1 cellular context compared by ENCODE assay signal in genomic region chr20:38268115-38268514, GRCh38.
TF ChIP-seq lines count a peak whose summit lies in the region.

No MANE protein-coding gene starts in this region.

TF ChIP-seq in IMR-90, 13 proteins besides CTCF, POLR2A, EP300 and RAD21 (continued from another document):
- TF ChIP-seq MAFK (IDR thresholded peaks at IDR 0.05; ENCODE audit: low read depth, low read length) (no peak), SMC3 (IDR thresholded peaks at IDR 0.05; ENCODE audit: low read depth, low read length) (no peak), FOS (IDR thresholded peaks at IDR 0.05; ENCODE audit: low read depth, low read length) (no peak), RFX5 (IDR thresholded peaks at IDR 0.05; ENCODE audit: low read depth, low read length) (no peak)
